Comparison of ENCODE assay signal across 1 cellular context in the genomic region with DNA sequence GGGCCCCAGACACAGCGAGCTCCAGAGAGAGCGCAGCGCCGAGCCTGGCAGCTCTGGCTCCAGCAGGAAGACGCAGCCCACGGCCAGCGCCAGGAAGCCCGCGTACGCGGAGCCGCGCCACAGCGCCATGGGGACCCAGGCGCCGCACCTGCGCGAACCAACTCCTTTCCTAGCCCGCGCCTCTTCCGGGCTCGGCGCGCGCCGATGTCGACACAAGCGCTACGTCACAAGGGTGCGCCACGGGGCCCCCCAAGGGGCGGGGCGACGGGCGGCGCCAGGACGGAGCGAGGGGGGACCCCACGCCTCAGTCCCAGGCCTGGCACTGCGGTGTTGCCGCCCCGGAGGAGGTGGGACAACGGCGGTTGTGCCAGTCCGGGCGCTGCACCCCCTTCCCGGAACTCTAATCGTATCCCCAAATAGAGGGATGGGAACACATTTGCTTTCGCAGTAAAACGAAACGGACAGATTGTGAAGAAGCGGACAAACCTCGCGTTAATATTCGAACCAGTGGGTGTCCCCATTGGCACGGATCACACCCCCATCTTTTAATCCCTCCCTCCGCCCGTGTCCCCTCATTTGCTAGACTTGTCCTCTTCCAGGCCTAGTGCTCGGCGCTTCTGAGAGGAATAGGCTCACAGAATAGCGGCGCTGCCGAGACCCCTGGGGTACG.
A peak's percentile ranks its signal among the peaks of the same experiment; 100 is the strongest.
TF ChIP-seq lines count a peak whose summit lies in the region.

A gene (minus strand): TSS at position 196 of the 670 bp plus-strand sequence. CDS start 67 bp downstream, at position 129.

TF ChIP-seq in HepG2, 621 proteins besides CTCF, POLR2A, EP300 and RAD21 (continued from another document and continues in another):
- TF ChIP-seq, protein P1, sequence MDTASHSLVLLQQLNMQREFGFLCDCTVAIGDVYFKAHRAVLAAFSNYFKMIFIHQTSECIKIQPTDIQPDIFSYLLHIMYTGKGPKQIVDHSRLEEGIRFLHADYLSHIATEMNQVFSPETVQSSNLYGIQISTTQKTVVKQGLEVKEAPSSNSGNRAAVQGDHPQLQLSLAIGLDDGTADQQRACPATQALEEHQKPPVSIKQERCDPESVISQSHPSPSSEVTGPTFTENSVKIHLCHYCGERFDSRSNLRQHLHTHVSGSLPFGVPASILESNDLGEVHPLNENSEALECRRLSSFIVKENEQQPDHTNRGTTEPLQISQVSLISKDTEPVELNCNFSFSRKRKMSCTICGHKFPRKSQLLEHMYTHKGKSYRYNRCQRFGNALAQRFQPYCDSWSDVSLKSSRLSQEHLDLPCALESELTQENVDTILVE (CRISPR knock-in tag; IDR thresholded peaks at IDR 0.05), result peak; percentile 74; the same call in 1 of the 2 replicates
- no peak for TF ChIP-seq ZNF296 (CRISPR knock-in tag; conservative IDR thresholded peaks at IDR 0.05)
- TF ChIP-seq ZFP36L2 (CRISPR knock-in tag; IDR thresholded peaks at IDR 0.05), result peak; percentile 92
- TF ChIP-seq KDM2A (CRISPR knock-in tag; IDR thresholded peaks at IDR 0.05; ENCODE audit: borderline replicate concordance, low read depth), result peak; percentile 96
- TF ChIP-seq NFE2L1 (CRISPR knock-in tag; IDR thresholded peaks at IDR 0.05; ENCODE audit: borderline replicate concordance), result no peak
- TF ChIP-seq, protein P2, sequence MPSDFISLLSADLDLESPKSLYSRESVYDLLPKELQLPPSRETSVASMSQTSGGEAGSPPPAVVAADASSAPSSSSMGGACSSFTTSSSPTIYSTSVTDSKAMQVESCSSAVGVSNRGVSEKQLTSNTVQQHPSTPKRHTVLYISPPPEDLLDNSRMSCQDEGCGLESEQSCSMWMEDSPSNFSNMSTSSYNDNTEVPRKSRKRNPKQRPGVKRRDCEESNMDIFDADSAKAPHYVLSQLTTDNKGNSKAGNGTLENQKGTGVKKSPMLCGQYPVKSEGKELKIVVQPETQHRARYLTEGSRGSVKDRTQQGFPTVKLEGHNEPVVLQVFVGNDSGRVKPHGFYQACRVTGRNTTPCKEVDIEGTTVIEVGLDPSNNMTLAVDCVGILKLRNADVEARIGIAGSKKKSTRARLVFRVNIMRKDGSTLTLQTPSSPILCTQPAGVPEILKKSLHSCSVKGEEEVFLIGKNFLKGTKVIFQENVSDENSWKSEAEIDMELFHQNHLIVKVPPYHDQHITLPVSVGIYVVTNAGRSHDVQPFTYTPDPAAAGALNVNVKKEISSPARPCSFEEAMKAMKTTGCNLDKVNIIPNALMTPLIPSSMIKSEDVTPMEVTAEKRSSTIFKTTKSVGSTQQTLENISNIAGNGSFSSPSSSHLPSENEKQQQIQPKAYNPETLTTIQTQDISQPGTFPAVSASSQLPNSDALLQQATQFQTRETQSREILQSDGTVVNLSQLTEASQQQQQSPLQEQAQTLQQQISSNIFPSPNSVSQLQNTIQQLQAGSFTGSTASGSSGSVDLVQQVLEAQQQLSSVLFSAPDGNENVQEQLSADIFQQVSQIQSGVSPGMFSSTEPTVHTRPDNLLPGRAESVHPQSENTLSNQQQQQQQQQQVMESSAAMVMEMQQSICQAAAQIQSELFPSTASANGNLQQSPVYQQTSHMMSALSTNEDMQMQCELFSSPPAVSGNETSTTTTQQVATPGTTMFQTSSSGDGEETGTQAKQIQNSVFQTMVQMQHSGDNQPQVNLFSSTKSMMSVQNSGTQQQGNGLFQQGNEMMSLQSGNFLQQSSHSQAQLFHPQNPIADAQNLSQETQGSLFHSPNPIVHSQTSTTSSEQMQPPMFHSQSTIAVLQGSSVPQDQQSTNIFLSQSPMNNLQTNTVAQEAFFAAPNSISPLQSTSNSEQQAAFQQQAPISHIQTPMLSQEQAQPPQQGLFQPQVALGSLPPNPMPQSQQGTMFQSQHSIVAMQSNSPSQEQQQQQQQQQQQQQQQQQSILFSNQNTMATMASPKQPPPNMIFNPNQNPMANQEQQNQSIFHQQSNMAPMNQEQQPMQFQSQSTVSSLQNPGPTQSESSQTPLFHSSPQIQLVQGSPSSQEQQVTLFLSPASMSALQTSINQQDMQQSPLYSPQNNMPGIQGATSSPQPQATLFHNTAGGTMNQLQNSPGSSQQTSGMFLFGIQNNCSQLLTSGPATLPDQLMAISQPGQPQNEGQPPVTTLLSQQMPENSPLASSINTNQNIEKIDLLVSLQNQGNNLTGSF (CRISPR knock-in tag; IDR thresholded peaks at IDR 0.05), result no peak
- TF ChIP-seq ZNF670 (CRISPR knock-in tag; IDR thresholded peaks at IDR 0.05; ENCODE audit: borderline replicate concordance), result peak; percentile 77; the same call in 1 of the 2 replicates
- TF ChIP-seq, protein P3, sequence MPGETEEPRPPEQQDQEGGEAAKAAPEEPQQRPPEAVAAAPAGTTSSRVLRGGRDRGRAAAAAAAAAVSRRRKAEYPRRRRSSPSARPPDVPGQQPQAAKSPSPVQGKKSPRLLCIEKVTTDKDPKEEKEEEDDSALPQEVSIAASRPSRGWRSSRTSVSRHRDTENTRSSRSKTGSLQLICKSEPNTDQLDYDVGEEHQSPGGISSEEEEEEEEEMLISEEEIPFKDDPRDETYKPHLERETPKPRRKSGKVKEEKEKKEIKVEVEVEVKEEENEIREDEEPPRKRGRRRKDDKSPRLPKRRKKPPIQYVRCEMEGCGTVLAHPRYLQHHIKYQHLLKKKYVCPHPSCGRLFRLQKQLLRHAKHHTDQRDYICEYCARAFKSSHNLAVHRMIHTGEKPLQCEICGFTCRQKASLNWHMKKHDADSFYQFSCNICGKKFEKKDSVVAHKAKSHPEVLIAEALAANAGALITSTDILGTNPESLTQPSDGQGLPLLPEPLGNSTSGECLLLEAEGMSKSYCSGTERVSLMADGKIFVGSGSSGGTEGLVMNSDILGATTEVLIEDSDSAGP (CRISPR knock-in tag; IDR thresholded peaks at IDR 0.05; ENCODE audit: borderline replicate concordance), result peak; percentile 97
- TF ChIP-seq FLYWCH1 (CRISPR knock-in tag; IDR thresholded peaks at IDR 0.05), result no peak
- TF ChIP-seq, protein P4, sequence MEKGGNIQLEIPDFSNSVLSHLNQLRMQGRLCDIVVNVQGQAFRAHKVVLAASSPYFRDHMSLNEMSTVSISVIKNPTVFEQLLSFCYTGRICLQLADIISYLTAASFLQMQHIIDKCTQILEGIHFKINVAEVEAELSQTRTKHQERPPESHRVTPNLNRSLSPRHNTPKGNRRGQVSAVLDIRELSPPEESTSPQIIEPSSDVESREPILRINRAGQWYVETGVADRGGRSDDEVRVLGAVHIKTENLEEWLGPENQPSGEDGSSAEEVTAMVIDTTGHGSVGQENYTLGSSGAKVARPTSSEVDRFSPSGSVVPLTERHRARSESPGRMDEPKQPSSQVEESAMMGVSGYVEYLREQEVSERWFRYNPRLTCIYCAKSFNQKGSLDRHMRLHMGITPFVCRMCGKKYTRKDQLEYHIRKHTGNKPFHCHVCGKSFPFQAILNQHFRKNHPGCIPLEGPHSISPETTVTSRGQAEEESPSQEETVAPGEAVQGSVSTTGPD (CRISPR knock-in tag; IDR thresholded peaks at IDR 0.05), result no peak
- TF ChIP-seq MEIS2 (CRISPR knock-in tag; IDR thresholded peaks at IDR 0.05), result peak; percentile 58; the same call in 1 of the 2 replicates
- TF ChIP-seq, protein P5, sequence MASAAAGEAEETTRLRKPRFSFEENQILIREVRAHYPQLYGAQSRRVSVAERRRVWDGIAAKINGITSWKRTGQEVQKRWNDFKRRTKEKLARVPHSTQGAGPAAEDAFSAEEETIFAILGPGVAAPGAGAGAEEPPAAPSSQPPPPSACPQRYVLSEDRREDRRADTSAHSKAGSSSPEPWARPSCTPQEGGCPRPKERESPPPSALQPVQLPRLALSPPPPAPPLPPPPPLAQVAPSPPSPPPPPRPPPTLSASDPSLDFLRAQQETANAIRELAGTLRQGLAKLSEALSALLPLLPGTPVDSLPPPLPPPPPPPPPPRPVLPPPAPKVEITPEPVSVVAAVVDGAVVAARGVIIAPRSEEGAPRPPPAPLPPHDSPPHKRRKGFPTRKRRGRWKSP (CRISPR knock-in tag; IDR thresholded peaks at IDR 0.05), result peak; percentile 74
- TF ChIP-seq, protein P6, sequence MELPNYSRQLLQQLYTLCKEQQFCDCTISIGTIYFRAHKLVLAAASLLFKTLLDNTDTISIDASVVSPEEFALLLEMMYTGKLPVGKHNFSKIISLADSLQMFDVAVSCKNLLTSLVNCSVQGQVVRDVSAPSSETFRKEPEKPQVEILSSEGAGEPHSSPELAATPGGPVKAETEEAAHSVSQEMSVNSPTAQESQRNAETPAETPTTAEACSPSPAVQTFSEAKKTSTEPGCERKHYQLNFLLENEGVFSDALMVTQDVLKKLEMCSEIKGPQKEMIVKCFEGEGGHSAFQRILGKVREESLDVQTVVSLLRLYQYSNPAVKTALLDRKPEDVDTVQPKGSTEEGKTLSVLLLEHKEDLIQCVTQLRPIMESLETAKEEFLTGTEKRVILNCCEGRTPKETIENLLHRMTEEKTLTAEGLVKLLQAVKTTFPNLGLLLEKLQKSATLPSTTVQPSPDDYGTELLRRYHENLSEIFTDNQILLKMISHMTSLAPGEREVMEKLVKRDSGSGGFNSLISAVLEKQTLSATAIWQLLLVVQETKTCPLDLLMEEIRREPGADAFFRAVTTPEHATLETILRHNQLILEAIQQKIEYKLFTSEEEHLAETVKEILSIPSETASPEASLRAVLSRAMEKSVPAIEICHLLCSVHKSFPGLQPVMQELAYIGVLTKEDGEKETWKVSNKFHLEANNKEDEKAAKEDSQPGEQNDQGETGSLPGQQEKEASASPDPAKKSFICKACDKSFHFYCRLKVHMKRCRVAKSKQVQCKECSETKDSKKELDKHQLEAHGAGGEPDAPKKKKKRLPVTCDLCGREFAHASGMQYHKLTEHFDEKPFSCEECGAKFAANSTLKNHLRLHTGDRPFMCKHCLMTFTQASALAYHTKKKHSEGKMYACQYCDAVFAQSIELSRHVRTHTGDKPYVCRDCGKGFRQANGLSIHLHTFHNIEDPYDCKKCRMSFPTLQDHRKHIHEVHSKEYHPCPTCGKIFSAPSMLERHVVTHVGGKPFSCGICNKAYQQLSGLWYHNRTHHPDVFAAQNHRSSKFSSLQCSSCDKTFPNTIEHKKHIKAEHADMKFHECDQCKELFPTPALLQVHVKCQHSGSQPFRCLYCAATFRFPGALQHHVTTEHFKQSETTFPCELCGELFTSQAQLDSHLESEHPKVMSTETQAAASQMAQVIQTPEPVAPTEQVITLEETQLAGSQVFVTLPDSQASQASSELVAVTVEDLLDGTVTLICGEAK (IDR thresholded peaks at IDR 0.05), result no peak
- TF ChIP-seq, protein P6 (CRISPR knock-in tag; IDR thresholded peaks at IDR 0.05), result peak; percentile 89; the same call in 1 of the 2 replicates
- TF ChIP-seq, protein P7, sequence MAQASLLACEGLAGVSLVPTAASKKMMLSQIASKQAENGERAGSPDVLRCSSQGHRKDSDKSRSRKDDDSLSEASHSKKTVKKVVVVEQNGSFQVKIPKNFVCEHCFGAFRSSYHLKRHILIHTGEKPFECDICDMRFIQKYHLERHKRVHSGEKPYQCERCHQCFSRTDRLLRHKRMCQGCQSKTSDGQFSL (CRISPR knock-in tag; IDR thresholded peaks at IDR 0.05), result peak; percentile 95
- TF ChIP-seq TEAD3 (CRISPR knock-in tag; optimal IDR thresholded peaks at IDR 0.05; ENCODE audit: borderline replicate concordance), result peak; percentile 73
- TF ChIP-seq ZNF615 (CRISPR knock-in tag; IDR thresholded peaks at IDR 0.05; ENCODE audit: borderline replicate concordance), result peak; percentile 93; the same call in 1 of the 2 replicates
- TF ChIP-seq, protein P8, sequence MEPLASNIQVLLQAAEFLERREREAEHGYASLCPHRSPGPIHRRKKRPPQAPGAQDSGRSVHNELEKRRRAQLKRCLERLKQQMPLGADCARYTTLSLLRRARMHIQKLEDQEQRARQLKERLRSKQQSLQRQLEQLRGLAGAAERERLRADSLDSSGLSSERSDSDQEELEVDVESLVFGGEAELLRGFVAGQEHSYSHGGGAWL (CRISPR knock-in tag; IDR thresholded peaks at IDR 0.05), result peak; percentile 92
- TF ChIP-seq PRMT3 (CRISPR knock-in tag; IDR thresholded peaks at IDR 0.05; ENCODE audit: borderline replicate concordance, low read depth), result no peak
- no peak for TF ChIP-seq LCORL (IDR thresholded peaks at IDR 0.05)
- 0 out of 2 replicates have a peak, but pooled peaks have one; percentile 79 for TF ChIP-seq LCORL (CRISPR knock-in tag; IDR thresholded peaks at IDR 0.05)
- TF ChIP-seq U2AF1 (optimal IDR thresholded peaks at IDR 0.05; ENCODE audit: low read depth, low read length), result no peak
- TF ChIP-seq GATAD1 (CRISPR knock-in tag; IDR thresholded peaks at IDR 0.05), result peak; percentile 99
- TF ChIP-seq ZNF777 (CRISPR knock-in tag; IDR thresholded peaks at IDR 0.05), result peak; percentile 56
- peak; percentile 77; the same call in 1 of the 2 replicates for TF ChIP-seq GTF3A (CRISPR knock-in tag; conservative IDR thresholded peaks at IDR 0.05)
- TF ChIP-seq, protein P9, sequence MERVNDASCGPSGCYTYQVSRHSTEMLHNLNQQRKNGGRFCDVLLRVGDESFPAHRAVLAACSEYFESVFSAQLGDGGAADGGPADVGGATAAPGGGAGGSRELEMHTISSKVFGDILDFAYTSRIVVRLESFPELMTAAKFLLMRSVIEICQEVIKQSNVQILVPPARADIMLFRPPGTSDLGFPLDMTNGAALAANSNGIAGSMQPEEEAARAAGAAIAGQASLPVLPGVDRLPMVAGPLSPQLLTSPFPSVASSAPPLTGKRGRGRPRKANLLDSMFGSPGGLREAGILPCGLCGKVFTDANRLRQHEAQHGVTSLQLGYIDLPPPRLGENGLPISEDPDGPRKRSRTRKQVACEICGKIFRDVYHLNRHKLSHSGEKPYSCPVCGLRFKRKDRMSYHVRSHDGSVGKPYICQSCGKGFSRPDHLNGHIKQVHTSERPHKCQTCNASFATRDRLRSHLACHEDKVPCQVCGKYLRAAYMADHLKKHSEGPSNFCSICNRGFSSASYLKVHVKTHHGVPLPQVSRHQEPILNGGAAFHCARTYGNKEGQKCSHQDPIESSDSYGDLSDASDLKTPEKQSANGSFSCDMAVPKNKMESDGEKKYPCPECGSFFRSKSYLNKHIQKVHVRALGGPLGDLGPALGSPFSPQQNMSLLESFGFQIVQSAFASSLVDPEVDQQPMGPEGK (CRISPR knock-in tag; IDR thresholded peaks at IDR 0.05), result peak; percentile 95
- TF ChIP-seq ZNF788 (CRISPR knock-in tag; IDR thresholded peaks at IDR 0.05; ENCODE audit: borderline replicate concordance), result peak; percentile 90; the same call in 1 of the 2 replicates
- TF ChIP-seq SIX4 (CRISPR knock-in tag; IDR thresholded peaks at IDR 0.05), result peak; percentile 74; the same call in 1 of the 2 replicates
